ENCODE assay signal across 15 cellular contexts in genomic region chr2:8652774-8653426, GRCh38. TPM values are rescaled to one million over a fixed set of nuclear protein-coding genes. Genes with fewer than 3 reads are reported as not detected.
DNase-seq lines count a peak whose midpoint lies in the region; ATAC-seq and TF ChIP-seq lines count a peak whose summit lies in the region.
"Had no signal": no experiment of that assay in that cellular context is flagged by ENCODE, and none has a peak within 500 bp of the region (broad histone marks: within the 10 kb centered on the region; RNA-seq: fewer than 3 reads in every experiment).

No MANE protein-coding gene starts in this region.

- 93% methylated on average over 11 of the region's 11 CpGs for WGBS in mesenchymal stem cell
- no CpG with 5 or more reads among the region's 11 CpGs for WGBS in neuronal stem cell (ENCODE audit: extremely low coverage in 2 of 2, insufficient read length in 2 of 2, insufficient replicate concordance in 1 of 2), 2 donors

- no peak overlapping the region for H4K91ac ChIP-seq in mesenchymal stem cell (ENCODE audit: low read length)
- no peak overlapping the region for H4K91ac ChIP-seq in neuronal stem cell (ENCODE audit: low read depth, low read length, poor library complexity)

- H3K79me2 ChIP-seq in OCI-LY3 (ENCODE audit: low read length): no peaks in the 10 kb centered on the region

- no peak for ATAC-seq in GM21390 (IDR thresholded peaks at IDR 0.05; ENCODE audit: unreplicated experiment)

- peak overlapping the region; percentile 11 for H2AK5ac ChIP-seq in mesenchymal stem cell (ENCODE audit: low read length, severe bottlenecking)
- no peak overlapping the region for H2AK5ac ChIP-seq in neuronal stem cell (ENCODE audit: low read depth, low read length)

- H2BK5ac ChIP-seq in mesenchymal stem cell (ENCODE audit: low read depth, low read length, poor library complexity, severe bottlenecking) (no peak overlapping the region), neuronal stem cell (ENCODE audit: low read length) (no peak overlapping the region)

- H2BK12ac ChIP-seq in mesenchymal stem cell (ENCODE audit: low read length in 2 of 2): no peak overlapping the region
- H2BK12ac ChIP-seq in neuronal stem cell (ENCODE audit: low read length): no peak overlapping the region

- H2AFZ ChIP-seq in OCI-LY3 (ENCODE audit: low read depth, low read length) (no peak overlapping the region), mesenchymal stem cell (ENCODE audit: low read depth, low read length) (no peak overlapping the region), neuronal stem cell (ENCODE audit: low read length) (no peak overlapping the region)

- H3K14ac ChIP-seq in mesenchymal stem cell (ENCODE audit: low read length in 2 of 2) (peak overlapping the region in 1 of 2 experiments; percentile 26), neuronal stem cell (ENCODE audit: low read length) (no peak overlapping the region)

- peak overlapping the region; percentile 5 to 90 (median 69); a peak in 20 of 22 replicates for H3K4me2 ChIP-seq in BLaER1 treated with 17β-estradiol and CSF1 and Interleukin-3, amounts not matched to agents 10 nM and 100 nM
- peak overlapping the region; percentile 57 for H3K4me2 ChIP-seq in OCI-LY3 (ENCODE audit: low read length)
- no peak overlapping the region for H3K4me2 ChIP-seq in mesenchymal stem cell (ENCODE audit: low read length, poor library complexity, severe bottlenecking)
- H3K4me2 ChIP-seq in neuronal stem cell (ENCODE audit: insufficient read depth, low read length, poor library complexity, severe bottlenecking): no peak overlapping the region
- H3K4me2 ChIP-seq: KMS-11 had no signal

- H3K9ac ChIP-seq in BLaER1 treated with 17β-estradiol and CSF1 and Interleukin-3, amounts not matched to agents 10 nM and 100 nM: peak overlapping the region in 3 of 11 experiments; percentile 13 to 26 (median 19); a peak in 1 of 22 replicates
- 0 out of 2 replicates have a peak overlapping the region, but pooled peaks have one; percentile 9 for H3K9ac ChIP-seq in OCI-LY3 (ENCODE audit: low read length)
- H3K9ac ChIP-seq in mesenchymal stem cell (ENCODE audit: low read length): no peak overlapping the region
- H3K9ac ChIP-seq in neuronal stem cell (ENCODE audit: low read depth, low read length, poor library complexity): no peak overlapping the region
- H3K9ac ChIP-seq: KMS-11 had no signal

- no peak overlapping the region for H3K4ac ChIP-seq in mesenchymal stem cell (ENCODE audit: low read depth in 1 of 2, low read length in 2 of 2)
- no peak overlapping the region for H3K4ac ChIP-seq in neuronal stem cell (ENCODE audit: low read length)

- H3K4me3 ChIP-seq in BLaER1 treated with 17β-estradiol and CSF1 and Interleukin-3, amounts not matched to agents 10 nM and 100 nM: no peak overlapping the region
- H3K4me3 ChIP-seq in OCI-LY3 (ENCODE audit: low read length) (no peak overlapping the region), mesenchymal stem cell (ENCODE audit: insufficient read depth in 1 of 2, low read depth in 1 of 2, low read length in 2 of 2) (no peak overlapping the region), neuronal stem cell (ENCODE audit: low read length in 2 of 2) (no peak overlapping the region)
- H3K4me3 ChIP-seq in effector memory CD4-positive, alpha-beta T cell (ENCODE audit: insufficient read depth, low read depth, low read length, poor library complexity, severe bottlenecking): no peak overlapping the region

- H3K23ac ChIP-seq in mesenchymal stem cell (ENCODE audit: low read length in 2 of 2): no peak overlapping the region
- H3K23ac ChIP-seq in neuronal stem cell (ENCODE audit: low read depth, low read length, poor library complexity): no peak overlapping the region

- H3K79me1 ChIP-seq in mesenchymal stem cell (replicated peaks; ENCODE audit: low read length, poor library complexity, severe bottlenecking): no peaks in the 10 kb centered on the region
- no peaks in the 10 kb centered on the region for H3K79me1 ChIP-seq in neuronal stem cell (ENCODE audit: low read depth, low read length)

- H3K4me1 ChIP-seq in BLaER1 treated with 17β-estradiol and CSF1 and Interleukin-3, amounts not matched to agents 10 nM and 100 nM: peaks cover 18 to 50% (median 41%) of the 10 kb centered on the region in 10 experiments
- H3K4me1 ChIP-seq in OCI-LY3 (ENCODE audit: low read length) (peaks cover 45% of the 10 kb centered on the region), mesenchymal stem cell (ENCODE audit: control insufficient read depth, insufficient read depth, low read depth, low read length) (peaks cover 14% of the 10 kb centered on the region), neuronal stem cell (ENCODE audit: control insufficient read depth in 2 of 2, insufficient read depth in 1 of 2, low read depth in 1 of 2, low read length in 2 of 2) (peaks cover 13 to 18% of the 10 kb centered on the region in 2 donors)
- no peaks in the 10 kb centered on the region for H3K4me1 ChIP-seq in effector memory CD4-positive, alpha-beta T cell (ENCODE audit: control insufficient read depth, insufficient read depth, low read length, poor library complexity, severe bottlenecking)

- H3K9me3 ChIP-seq in BLaER1 treated with 17β-estradiol and CSF1 and Interleukin-3, amounts not matched to agents 10 nM and 100 nM (replicated peaks in 1 of 11): peaks cover 9 to 10% (median 10%) of the 10 kb centered on the region in 11 experiments
- H3K9me3 ChIP-seq in OCI-LY3 (ENCODE audit: insufficient read depth, low read length) (no peaks in the 10 kb centered on the region), mesenchymal stem cell (ENCODE audit: control insufficient read depth, low read length) (no peaks in the 10 kb centered on the region), neuronal stem cell (replicated peaks in 1 of 2; ENCODE audit: control insufficient read depth in 2 of 2, insufficient read depth in 1 of 2, low read depth in 1 of 2, low read length in 2 of 2) (no peaks in the 10 kb centered on the region)
- H3K9me3 ChIP-seq in effector memory CD4-positive, alpha-beta T cell (ENCODE audit: control insufficient read depth, low read length): no peaks in the 10 kb centered on the region

- DNase-seq in mesenchymal stem cell: no peak
- no peak for DNase-seq in neuronal stem cell (ENCODE audit: low spot score)
- DNase-seq in stimulated activated CD4-positive, alpha-beta T cell treated with anti-CD3 and anti-CD28 coated beads, Interleukin-1b, Interleukin-23, amount 100 ng/mL, for 48 hours: no peak
- no peak for DNase-seq in effector memory CD4-positive, alpha-beta T cell
- DNase-seq in RPMI8226: no peak
- DNase-seq: DMS79 treated with DMSO at 0.1 percent for 48 hours, NCI-H1417 treated with DMSO at 0.1 percent for 48 hours, NCI-H187 treated with DMSO at 0.1 percent for 48 hours, NCI-H226, Right ventricle myocardium superior had no signal

- no peak overlapping the region for H4K8ac ChIP-seq in mesenchymal stem cell (ENCODE audit: low read length)
- no peak overlapping the region for H4K8ac ChIP-seq in neuronal stem cell (ENCODE audit: low read depth, low read length)

- H2BK15ac ChIP-seq in mesenchymal stem cell (ENCODE audit: low read depth, poor library complexity, severe bottlenecking) (no peak overlapping the region), neuronal stem cell (ENCODE audit: low read length) (no peak overlapping the region)

- no peak overlapping the region for H3K27ac ChIP-seq in BLaER1 treated with 17β-estradiol and CSF1 and Interleukin-3, amounts not matched to agents 10 nM and 100 nM
- H3K27ac ChIP-seq in OCI-LY3 (ENCODE audit: low read length): no peak overlapping the region
- no peak overlapping the region for H3K27ac ChIP-seq in mesenchymal stem cell (ENCODE audit: low read length, poor library complexity, severe bottlenecking)
- no peak overlapping the region for H3K27ac ChIP-seq in neuronal stem cell (replicated peaks; ENCODE audit: low read length)
- no peak overlapping the region for H3K27ac ChIP-seq in effector memory CD4-positive, alpha-beta T cell (ENCODE audit: insufficient read depth, low read length, poor library complexity, severe bottlenecking)
- H3K27ac ChIP-seq: C4-2B, KMS-11 had no signal

- no peak overlapping the region for H2BK120ac ChIP-seq in mesenchymal stem cell (ENCODE audit: low read depth, low read length)
- no peak overlapping the region for H2BK120ac ChIP-seq in neuronal stem cell (ENCODE audit: low read depth, low read length)

- H3K27me3 ChIP-seq in BLaER1 treated with 17β-estradiol and CSF1 and Interleukin-3, amounts not matched to agents 10 nM and 100 nM: no peaks in the 10 kb centered on the region; a peak in 1 of 22 replicates
- no peaks in the 10 kb centered on the region for H3K27me3 ChIP-seq in OCI-LY3 (ENCODE audit: low read depth, low read length)
- H3K27me3 ChIP-seq in mesenchymal stem cell (ENCODE audit: control insufficient read depth in 1 of 2, insufficient read depth in 1 of 2, low read length in 2 of 2): no peaks in the 10 kb centered on the region
- no peaks in the 10 kb centered on the region for H3K27me3 ChIP-seq in neuronal stem cell (ENCODE audit: control insufficient read depth in 3 of 3, insufficient read depth in 3 of 3, low read depth in 1 of 3, low read length in 3 of 3)
- no peaks in the 10 kb centered on the region for H3K27me3 ChIP-seq in effector memory CD4-positive, alpha-beta T cell (replicated peaks; ENCODE audit: control insufficient read depth, insufficient read depth, low read length, poor library complexity, severe bottlenecking)

- no peaks in the 10 kb centered on the region for H4K20me1 ChIP-seq in BLaER1 treated with 17β-estradiol and CSF1 and Interleukin-3, amounts not matched to agents 10 nM and 100 nM
- H4K20me1 ChIP-seq in OCI-LY3 (ENCODE audit: insufficient read depth, low read length): no peaks in the 10 kb centered on the region

- TF ChIP-seq CTCF in OCI-LY3 (IDR thresholded peaks at IDR 0.05; ENCODE audit: low read depth, low read length): no peak

- no peaks in the 10 kb centered on the region for H3K36me3 ChIP-seq in BLaER1 treated with 17β-estradiol and CSF1 and Interleukin-3, amounts not matched to agents 10 nM and 100 nM
- H3K36me3 ChIP-seq in OCI-LY3 (replicated peaks; ENCODE audit: low read depth, low read length): no peaks in the 10 kb centered on the region
- no peaks in the 10 kb centered on the region for H3K36me3 ChIP-seq in mesenchymal stem cell (ENCODE audit: control insufficient read depth in 1 of 2, insufficient read depth in 2 of 2, low read depth in 1 of 2, low read length in 2 of 2)
- no peaks in the 10 kb centered on the region for H3K36me3 ChIP-seq in neuronal stem cell (replicated peaks in 1 of 2; ENCODE audit: control insufficient read depth in 2 of 2, insufficient read depth in 2 of 2, low read length in 2 of 2)
- no peaks in the 10 kb centered on the region for H3K36me3 ChIP-seq in effector memory CD4-positive, alpha-beta T cell (ENCODE audit: control insufficient read depth, insufficient read depth, low read length)

- H3K18ac ChIP-seq in mesenchymal stem cell (ENCODE audit: low read depth in 1 of 2, low read length in 2 of 2): no peak overlapping the region
- H3K18ac ChIP-seq in neuronal stem cell (ENCODE audit: low read length): peak overlapping the region; percentile 50

RNA-seq across cellular contexts. Expression of gene ID2, which starts 29.0 kb away (rescaled TPM):
- polyA plus RNA-seq in mesenchymal stem cell (2013, experiment 1 of 2): 53.9 TPM
- polyA plus RNA-seq in mesenchymal stem cell (2013, experiment 2 of 2): 55.7 TPM
- polyA plus RNA-seq in neuronal stem cell (2013, experiment 1 of 2): 252 TPM
- 263 TPM for polyA plus RNA-seq in neuronal stem cell (2013, experiment 2 of 2)

Comparison
In these comparisons a context has a peak if more than half of its experiments do, and no peak if none do; other contexts are left out.
1. H3K4me2 ChIP-seq: peak in BLaER1 treated with 17β-estradiol and CSF1 and Interleukin-3, amounts not matched to agents 10 nM and 100 nM (11 of 11) and OCI-LY3 (single experiment); none in mesenchymal stem cell (single experiment) and neuronal stem cell (single experiment).